27 cellular contexts compared by ENCODE assay signal in the genomic region with DNA sequence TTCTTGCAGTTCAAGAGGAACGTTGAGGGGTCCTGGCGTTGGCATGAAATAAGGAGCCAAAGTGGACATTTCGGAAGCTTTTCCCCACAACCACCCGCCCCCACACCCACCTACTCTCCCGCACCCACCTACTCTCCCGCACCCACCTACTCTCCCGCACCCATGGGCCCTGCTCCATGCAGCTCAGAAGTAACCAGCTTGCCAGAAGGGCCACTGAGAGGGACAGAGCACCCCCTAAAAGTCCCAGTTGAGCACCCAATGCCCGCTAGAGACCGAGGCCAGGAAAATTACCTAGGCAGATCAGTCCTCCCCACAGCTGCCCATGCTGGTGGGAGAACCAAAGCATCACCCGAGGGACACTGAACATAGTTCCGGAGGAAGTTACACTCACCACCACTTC. TPM values are rescaled to one million over a fixed set of nuclear protein-coding genes. Genes with fewer than 3 reads are reported as not detected.
"Had no signal": no experiment of that assay in that cellular context is flagged by ENCODE, and none has a peak within 500 bp of the region (broad histone marks: within the 10 kb centered on the region; RNA-seq: fewer than 3 reads in every experiment).

No MANE protein-coding gene starts in this region.

- H3K36me3 ChIP-seq: adrenal gland, MG63 had no signal

- ATAC-seq: activated CD8-positive, alpha-beta memory T cell treated with anti-CD3 and anti-CD28 coated beads, Interleukin-2, amount 10 ng/mL, durations not matched to agents 7 days and 5 days; activated T-cell treated with anti-CD3 and anti-CD28 coated beads, Interleukin-2, amount 50 U/mL, for 4 hours; activated T-helper 17 cell treated with anti-CD3 and anti-CD28 coated beads, Interleukin-2, amount 50 U/mL, for 72 hours; PC-3; T-cell had no signal

- H3K4me2 ChIP-seq: KMS-11 had no signal

- H3K9ac ChIP-seq: KMS-11 had no signal

- H3K9me3 ChIP-seq: adrenal gland, MG63 had no signal

- H3K4me3 ChIP-seq: adrenal gland, MG63 had no signal

- H3K27me3 ChIP-seq: MG63 had no signal

- FAIRE-seq: TTC549 had no signal

- H3K27ac ChIP-seq: adrenal gland, KMS-11 had no signal

- DNase-seq: activated B cell treated with CpG ODN at 0.5 μM for 24 hours; activated CD4-positive, alpha-beta T cell treated with anti-CD3 and anti-CD28 coated beads for 1 hour; activated CD4-positive, alpha-beta T cell treated with anti-CD3 and anti-CD28 coated beads, Interleukin-2, amount 10 ng/mL, durations not matched to agents 24 days and 14 days; activated CD4-positive, alpha-beta T cell treated with anti-CD3 and anti-CD28 coated beads, Interleukin-2, amount 50 U/mL, for 48 hours; activated naive CD4-positive, alpha-beta T cell treated with anti-CD3 and anti-CD28 coated beads, Interleukin-2, amount 50 U/mL, for 16 hours; activated naive CD8-positive, alpha-beta T cell treated with anti-CD3 and anti-CD28 coated beads, Interleukin-2, amount 10 ng/mL, durations not matched to agents 7 days and 5 days; activated T-cell treated with anti-CD3 and anti-CD28 coated beads, Interleukin-2, amount 50 U/mL, for 4 hours; anterior cingulate cortex; MG63; MV-4-11; NCI-H1092 treated with DMSO at 0.1 percent for 48 hours; NCI-H1417 treated with DMSO at 0.1 percent for 48 hours; NCI-H1694 treated with DMSO at 0.1 percent for 48 hours; NCI-H2029 treated with DMSO at 0.1 percent for 48 hours; NCI-H510A treated with DMSO at 0.1 percent for 48 hours; NCI-H69; NK-92 treated with Interleukin-12 subunit alpha and Interleukin-12 subunit beta, amount 100 ng/mL, for 24 hours; PC-3; SIG-M5; T-helper 2 cell; T1000 had no signal

- H3K4me1 ChIP-seq: adrenal gland had no signal

RNA-seq across cellular contexts. Expression of a gene that starts 11.8 kb away (rescaled TPM):
- total RNA-seq: activated B cell treated with CpG ODN at 0.5 μM for 24 hours; activated CD4-positive, alpha-beta T cell treated with anti-CD3 and anti-CD28 coated beads, Interleukin-2, amount 10 ng/mL, durations not matched to agents 24 days and 14 days; activated CD8-positive, alpha-beta memory T cell treated with anti-CD3 and anti-CD28 coated beads, Interleukin-2, amount 10 ng/mL, durations not matched to agents 7 days and 5 days; activated naive CD8-positive, alpha-beta T cell treated with anti-CD3 and anti-CD28 coated beads, Interleukin-2, amount 10 ng/mL, durations not matched to agents 7 days and 5 days; activated T-cell treated with anti-CD3 and anti-CD28 coated beads, Interleukin-2, amount 50 U/mL, for 4 hours; activated T-helper 17 cell treated with anti-CD3 and anti-CD28 coated beads, Interleukin-2, amount 50 U/mL, for 72 hours; adrenal gland; PC-3; T-cell had no signal
